ENCODE assay signal across 27 cellular contexts in genomic region chr7:112156412-112156811, GRCh38. TPM values are rescaled to one million over a fixed set of nuclear protein-coding genes. Genes with fewer than 3 reads are reported as not detected.
"Had no signal": no experiment of that assay in that cellular context is flagged by ENCODE, and none has a peak within 500 bp of the region (broad histone marks: within the 10 kb centered on the region; RNA-seq: fewer than 3 reads in every experiment).

No MANE protein-coding gene starts in this region.

- H3K27ac ChIP-seq: ascending aorta, brain microvascular endothelial cell, cardiac muscle cell, KMS-11, SK-N-MC had no signal

- ATAC-seq: activated CD8-positive, alpha-beta T cell treated with anti-CD3 and anti-CD28 coated beads, Interleukin-2, amount 10 ng/mL, durations not matched to agents 7 days and 5 days; Right ventricle myocardium inferior; T-helper 17 cell; WTC11 had no signal

- H3K9ac ChIP-seq: KMS-11 had no signal

- DNase-seq: activated CD4-positive, alpha-beta T cell treated with anti-CD3 and anti-CD28 coated beads, Interleukin-2, amount 50 U/mL, for 4 hours; activated CD4-positive, CD25-positive, alpha-beta regulatory T cell treated with anti-CD3 and anti-CD28 coated beads, Interleukin-2, amount 50 U/mL, for 72 hours; activated CD8-positive, alpha-beta memory T cell treated with anti-CD3 and anti-CD28 coated beads, Interleukin-2, amount 50 U/mL, for 48 hours; activated CD8-positive, alpha-beta T cell treated with anti-CD3 and anti-CD28 coated beads, Interleukin-2, amount 10 ng/mL, durations not matched to agents 7 days and 5 days; activated naive CD4-positive, alpha-beta T cell; activated T-cell treated with anti-CD3 and anti-CD28 coated beads, Interleukin-2, amount 50 U/mL, for 1 hour; amniotic stem cell; cerebellar nuclear complex; MM.1S; NCI-H1105; NCI-H1436 treated with DMSO at 0.1 percent for 48 hours; NCI-H187; NCI-H2171; NCI-H2227 treated with DMSO at 0.1 percent for 48 hours; NCI-H526; NCI-H82; RPMI8226; T-helper 17 cell; T-helper 9 cell had no signal

- H3K4me3 ChIP-seq: ascending aorta, cardiac muscle cell, SK-N-MC had no signal

- H3K27me3 ChIP-seq: ascending aorta, brain microvascular endothelial cell, cardiac muscle cell had no signal

- H3K36me3 ChIP-seq: ascending aorta, brain microvascular endothelial cell, cardiac muscle cell had no signal

- H3K9me3 ChIP-seq: ascending aorta had no signal

RNA-seq across cellular contexts. Expression of gene DOCK4, which starts 49.8 kb away (rescaled TPM):
- polyA plus RNA-seq: IgD-negative memory B cell had no signal
